In genomic region chr7:65770473-65771163, GRCh38 we compare ENCODE assay signal across 8 cellular contexts.
DNase-seq lines count a peak whose midpoint lies in the region; ATAC-seq and TF ChIP-seq lines count a peak whose summit lies in the region.
"Not testable (repeated sequence)": the region's sequence is repeated elsewhere in the genome, so short reads cannot be mapped to it uniquely, and the experiment has no call there.

No MANE protein-coding gene starts in this region.

- peak overlapping the region; percentile 82 for H3K4me3 ChIP-seq in DOHH2 (ENCODE audit: low read length)

- ATAC-seq in GM21737 (IDR thresholded peaks at IDR 0.05; ENCODE audit: unreplicated experiment) (peak; percentile 97), esophagus mucosa (peak; percentile 99)

- H3K4me2 ChIP-seq in DOHH2 (ENCODE audit: low read length): peak overlapping the region; percentile 63

- TF ChIP-seq CTCF in DOHH2 (IDR thresholded peaks at IDR 0.05; ENCODE audit: low read depth, low read length, poor library complexity, severe bottlenecking): peak; percentile 19

- H3K4me1 ChIP-seq in DOHH2 (ENCODE audit: control insufficient read depth, low read length): not testable (repeated sequence)

- H3F3A ChIP-seq in DOHH2 (ENCODE audit: control insufficient read depth, insufficient read depth): not testable (repeated sequence)

- not testable (repeated sequence) for H3K27ac ChIP-seq in DOHH2 (ENCODE audit: low read depth, low read length)

- H3K36me3 ChIP-seq in DOHH2 (ENCODE audit: control insufficient read depth, low read length): not testable (repeated sequence)

- H3K79me2 ChIP-seq in DOHH2 (ENCODE audit: control insufficient read depth, low read length): peaks cover 23% of the 10 kb centered on the region

- peak; percentile 67 for DNase-seq in KG1 (lab: John Stamatoyannopoulos, UW)
- DNase-seq in activated T-cell treated with anti-CD3 and anti-CD28 coated beads, Interleukin-2, amount 50 U/mL, for 48 hours: peak; percentile 96
- DNase-seq in myocyte (ENCODE audit: low read depth): peak; percentile 97
- DNase-seq in stimulated activated CD8-positive, alpha-beta memory T cell treated with anti-CD3 and anti-CD28 coated beads, Interleukin-7, amount 100 ng/mL, for 4 hours (ENCODE audit: low read depth in 2 of 2): peak; percentile 90 to 91

- not testable (repeated sequence) for H3K27me3 ChIP-seq in DOHH2 (ENCODE audit: control insufficient read depth, low read length)

- not testable (repeated sequence) for H3K9me3 ChIP-seq in DOHH2 (ENCODE audit: control insufficient read depth, insufficient read depth, low read length)

- not testable (repeated sequence) for H3K9me2 ChIP-seq in DOHH2 (replicated peaks; ENCODE audit: control insufficient read depth, low read length)

- H4K20me1 ChIP-seq in DOHH2 (ENCODE audit: control insufficient read depth, insufficient read depth, low read depth, low read length): not testable (repeated sequence)

TF ChIP-seq in PFSK-1, 5 proteins besides CTCF, POLR2A, EP300 and RAD21:
- peak; percentile 49; the same call in 1 of the 2 replicates for TF ChIP-seq POLR2AphosphoS5 (IDR thresholded peaks at IDR 0.05; ENCODE audit: low read depth, low read length)
